Comparison of ENCODE assay signal across 12 cellular contexts in the genomic region with DNA sequence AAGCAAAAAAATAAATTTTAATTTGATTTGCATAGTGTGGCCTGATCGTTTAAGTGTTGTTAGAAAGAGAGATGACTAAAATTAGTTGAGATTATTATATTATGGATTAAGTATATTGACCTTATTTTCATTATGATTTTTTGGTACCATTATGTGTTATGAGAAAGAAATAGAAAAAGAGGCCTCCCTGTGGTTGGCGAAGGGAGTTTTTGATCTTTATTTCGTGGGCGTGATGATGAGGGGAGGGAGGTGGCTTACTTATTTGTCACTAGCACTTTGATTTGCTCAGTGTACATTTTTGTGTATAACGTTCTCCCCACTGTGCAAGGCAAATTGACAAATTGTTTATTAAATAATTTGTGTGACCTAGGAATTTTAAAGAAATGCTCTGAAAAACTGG. TPM values are rescaled to one million over a fixed set of nuclear protein-coding genes. Genes with fewer than 3 reads are reported as not detected.
DNase-seq lines count a peak whose midpoint lies in the region; FAIRE-seq and TF ChIP-seq lines count a peak whose summit lies in the region.
"Had no signal": no experiment of that assay in that cellular context is flagged by ENCODE, and none has a peak within 500 bp of the region (broad histone marks: within the 10 kb centered on the region; RNA-seq: fewer than 3 reads in every experiment).

No MANE protein-coding gene starts in this region.

- dilution Hi-C loops in endothelial cell of umbilical vein (cut with MboI; ENCODE audit: extremely low pct_ligation_motif_present, low sequenced_read_pairs): no loop called here

- no peak overlapping the region for H3K27ac ChIP-seq in OCI-LY7 (ENCODE audit: low read depth, low read length, poor library complexity, severe bottlenecking)
- no peak overlapping the region for H3K27ac ChIP-seq in endothelial cell of umbilical vein (ENCODE audit: insufficient read depth, low read depth, low read length)
- H3K27ac ChIP-seq: 22Rv1 had no signal

- in situ Hi-C loops in HAP-1 (cut with MboI; ENCODE audit: low sequenced_read_pairs): no loop called here

- H3K79me2 ChIP-seq in OCI-LY7 (ENCODE audit: insufficient read depth, low read depth, low read length) (no peaks in the 10 kb centered on the region), endothelial cell of umbilical vein (ENCODE audit: control insufficient read depth, insufficient read depth, low read length) (peaks cover 43% of the 10 kb centered on the region)

- CTCF ChIA-PET in OCI-LY7 (lab: Charles Lee; ENCODE audit: unreplicated experiment): no interaction called here
- CTCF ChIA-PET in endothelial cell of umbilical vein (lab: Charles Lee): interaction anchor here (0.9 to 3.7 kb wide), 9 partner anchors 9 to 163 kb away, joined by 3 to 27 read pairs (median 8); no protein-coding TSS in a partner anchor

- BruUV-seq in OCI-LY7 (replicated peaks; lab: Mats Ljungman, UMichigan): no TSS peak
- BruUV-seq in endothelial cell of umbilical vein (replicated peaks; lab: Mats Ljungman, UMichigan): no TSS peak

- POLR2A ChIA-PET in OCI-LY7 (lab: Charles Lee): interaction anchor here (0.6 kb wide), 1 partner anchor 25 kb away, joined by 3 read pairs; no protein-coding TSS in a partner anchor
- POLR2A ChIA-PET in endothelial cell of umbilical vein (lab: Charles Lee): interaction anchor here (0.6 kb wide), 1 partner anchor 1561 kb away, joined by 3 read pairs; no protein-coding TSS in a partner anchor

- H3K9me1 ChIP-seq in endothelial cell of umbilical vein (replicated peaks; ENCODE audit: control insufficient read depth, extremely low read depth, insufficient read depth, low read length): no peaks in the 10 kb centered on the region

- H4K20me1 ChIP-seq in OCI-LY7 (ENCODE audit: insufficient read depth, low read length): no peaks in the 10 kb centered on the region
- H4K20me1 ChIP-seq in endothelial cell of umbilical vein (replicated peaks; ENCODE audit: control insufficient read depth, extremely low read depth, insufficient read depth, low read length): no peaks in the 10 kb centered on the region

- TF ChIP-seq CTCF in OCI-LY7 (conservative IDR thresholded peaks at IDR 0.05; ENCODE audit: low read length) (no peak), endothelial cell of umbilical vein (IDR thresholded peaks at IDR 0.05; ENCODE audit: extremely low read depth in 1 of 2, insufficient read depth in 1 of 2, low read depth in 1 of 2, low read length in 2 of 2) (peak in 1 of 2 donors; percentile 18), retinal pigment epithelial cell (conservative IDR thresholded peaks at IDR 0.05; ENCODE audit: low read depth, low read length) (peak; percentile 6)

- no peaks in the 10 kb centered on the region for H3K9me2 ChIP-seq in OCI-LY7 (ENCODE audit: insufficient read depth, low read length)

- intact Hi-C loops in OCI-LY7 (cut with micrococcal nuclease; ENCODE audit: unreplicated experiment) (no loop called here), endothelial cell of umbilical vein (cut with micrococcal nuclease) (loop anchor here (5.0 to 10.0 kb wide), 2 partner anchors 47 to 1274 kb away; no protein-coding TSS in a partner anchor)

- H3K4me3 ChIP-seq in OCI-LY7 (ENCODE audit: low read depth, low read length, poor library complexity, severe bottlenecking) (no peak overlapping the region), endothelial cell of umbilical vein (replicated peaks in 1 of 3; ENCODE audit: insufficient read depth in 1 of 3, low read depth in 1 of 3, low read length in 3 of 3) (peak overlapping the region in 2 of 3 experiments; percentile 77 to 93), retinal pigment epithelial cell (ENCODE audit: low read length) (no peak overlapping the region), HAP-1 (no peak overlapping the region)
- H3K4me3 ChIP-seq: testis had no signal

- H3K27me3 ChIP-seq in endothelial cell of umbilical vein (ENCODE audit: control insufficient read depth in 2 of 2, insufficient read depth in 2 of 2, low read length in 2 of 2) (no peaks in the 10 kb centered on the region), HAP-1 (ENCODE audit: low read depth) (peaks cover 1% of the 10 kb centered on the region; the same call in 1 of the 2 replicates)
- H3K27me3 ChIP-seq: testis had no signal

- H3K4me1 ChIP-seq in OCI-LY7 (ENCODE audit: insufficient read depth, low read length, poor library complexity, severe bottlenecking) (no peaks in the 10 kb centered on the region), endothelial cell of umbilical vein (ENCODE audit: control insufficient read depth, extremely low read depth, insufficient read depth, low read length) (peaks cover 58% of the 10 kb centered on the region), HAP-1 (peaks cover 14% of the 10 kb centered on the region)

- H3K36me3 ChIP-seq in OCI-LY7 (ENCODE audit: insufficient read depth, low read length) (no peaks in the 10 kb centered on the region), endothelial cell of umbilical vein (ENCODE audit: control insufficient read depth in 2 of 2, extremely low read depth in 1 of 2, insufficient read depth in 2 of 2, low read length in 2 of 2) (no peaks in the 10 kb centered on the region), HAP-1 (replicated peaks) (no peaks in the 10 kb centered on the region)

- H3K9ac ChIP-seq in endothelial cell of umbilical vein (replicated peaks; ENCODE audit: extremely low read depth, insufficient read depth, low read length): peak overlapping the region; percentile 46

- FAIRE-seq in endothelial cell of umbilical vein (lab: Jason Lieb, UNC): peak; percentile 35

- DNase-seq in DMS 273 (lab: John Stamatoyannopoulos, UW; ENCODE audit: unreplicated experiment) (peak; percentile 21), DMS 273 treated with DMSO at 0.1 percent for 48 hours (lab: John Stamatoyannopoulos, UW) (no peak), OCI-LY7 (ENCODE audit: low spot score) (no peak), endothelial cell of umbilical vein (ENCODE audit: low read depth, low spot score) (peak; percentile 54), retinal pigment epithelial cell (ENCODE audit: low read depth) (no peak), NCI-H2107 (lab: John Stamatoyannopoulos, UW) (no peak), NCI-H1105 treated with DMSO at 0.1 percent for 48 hours (lab: John Stamatoyannopoulos, UW) (no peak), HAP-1 (ENCODE audit: low spot score in 2 of 2) (no peak)
- DNase-seq: activated B cell treated with CpG ODN at 0.5 μM for 24 hours, mesendoderm, testis had no signal

- H2AFZ ChIP-seq in OCI-LY7 (ENCODE audit: low read length): 0 out of 2 replicates have a peak overlapping the region, but pooled peaks have one; percentile 14
- H2AFZ ChIP-seq in endothelial cell of umbilical vein (ENCODE audit: low read depth, low read length): no peak overlapping the region

- H3K9me3 ChIP-seq in OCI-LY7 (ENCODE audit: low read length) (no peaks in the 10 kb centered on the region), endothelial cell of umbilical vein (replicated peaks; ENCODE audit: control insufficient read depth, insufficient read depth, low read length) (no peaks in the 10 kb centered on the region), HAP-1 (no peaks in the 10 kb centered on the region)
- H3K9me3 ChIP-seq: testis had no signal

- TF ChIP-seq POLR2A in endothelial cell of umbilical vein (IDR thresholded peaks at IDR 0.05; ENCODE audit: low read depth, low read length): no peak

- H3K4me2 ChIP-seq in OCI-LY7 (ENCODE audit: low read length): no peak overlapping the region
- H3K4me2 ChIP-seq in endothelial cell of umbilical vein (ENCODE audit: insufficient read depth, low read length): peak overlapping the region; percentile 99

TF ChIP-seq in endothelial cell of umbilical vein, 7 proteins besides CTCF, POLR2A, EP300 and RAD21:
- TF ChIP-seq JUN (IDR thresholded peaks at IDR 0.05; ENCODE audit: borderline replicate concordance, insufficient read depth, insufficient read length, low read depth) (no peak), EZH2 (IDR thresholded peaks at IDR 0.05; ENCODE audit: borderline replicate concordance, low read depth, low read length, severe bottlenecking) (no peak), MYC (IDR thresholded peaks at IDR 0.05; ENCODE audit: low read depth, low read length) (no peak), POLR2AphosphoS5 (IDR thresholded peaks at IDR 0.05; ENCODE audit: insufficient read depth, low read depth, low read length) (no peak), FOS (IDR thresholded peaks at IDR 0.05; ENCODE audit: borderline replicate concordance, insufficient read depth, low read length) (no peak), GATA2 (IDR thresholded peaks at IDR 0.05; ENCODE audit: insufficient read depth, insufficient read length, low read depth, low read length) (no peak), MAX (IDR thresholded peaks at IDR 0.05; ENCODE audit: insufficient read depth, insufficient read length) (no peak)

RNA-seq across cellular contexts. Expression of gene DAPK1, which starts 2.8 kb away (rescaled TPM):
- total RNA-seq in OCI-LY7 (2014; rRNA removed; shearing (Covaris generic)): 0.18 and 0.25 TPM in 2 replicates
- total RNA-seq in OCI-LY7 (2022) (2.8 and 3.5 TPM in 2 replicates), endothelial cell of umbilical vein (93.4 and 119 TPM in 2 replicates)
- 56.7 and 58.9 TPM in 2 replicates for polyA plus RNA-seq in endothelial cell of umbilical vein
- polyA plus RNA-seq in endothelial cell of umbilical vein (2011; cell fraction: cytosol; rRNA removed): 49.4 and 50.2 TPM in 2 replicates
- 207 and 208 TPM in 2 replicates for polyA plus RNA-seq in endothelial cell of umbilical vein (2011; cell fraction: nucleus; rRNA removed)
- polyA plus RNA-seq in endothelial cell of umbilical vein (2012): 43.2 and 48.0 TPM in 2 replicates
- 214 and 217 TPM in 2 replicates for polyA minus RNA-seq in endothelial cell of umbilical vein
- polyA minus RNA-seq in endothelial cell of umbilical vein (2011; cell fraction: cytosol; rRNA and poly(A)+ RNA removed): 3.2 TPM
- 218 and 257 TPM in 2 replicates for polyA minus RNA-seq in endothelial cell of umbilical vein (2011; cell fraction: nucleus; rRNA and poly(A)+ RNA removed)

Comparison
In these comparisons a context has a peak if more than half of its experiments do, and no peak if none do; other contexts are left out.
1. DNase-seq: peak in DMS 273 (single experiment) and endothelial cell of umbilical vein (single experiment); none in DMS 273 treated with DMSO at 0.1 percent for 48 hours (single experiment), OCI-LY7 (single experiment), retinal pigment epithelial cell (single experiment), NCI-H2107 (single experiment), NCI-H1105 treated with DMSO at 0.1 percent for 48 hours (single experiment) and HAP-1 (0 of 2).
2. H3K4me3 ChIP-seq: peak in endothelial cell of umbilical vein (2 of 3); none in OCI-LY7 (single experiment), retinal pigment epithelial cell (single experiment) and HAP-1 (single experiment).
3. RNA of gene DAPK1, which starts 2.8 kb away (total RNA-seq): 93.4 to 119 TPM in endothelial cell of umbilical vein; 0.18 to 3.5 TPM in OCI-LY7; every median in the first group is over 10 times any median in the second.